ENCODE assay signal across 1 cellular context in genomic region chr2:219177594-219178376, GRCh38.
TF ChIP-seq lines count a peak whose summit lies in the region.

A gene with protein sequence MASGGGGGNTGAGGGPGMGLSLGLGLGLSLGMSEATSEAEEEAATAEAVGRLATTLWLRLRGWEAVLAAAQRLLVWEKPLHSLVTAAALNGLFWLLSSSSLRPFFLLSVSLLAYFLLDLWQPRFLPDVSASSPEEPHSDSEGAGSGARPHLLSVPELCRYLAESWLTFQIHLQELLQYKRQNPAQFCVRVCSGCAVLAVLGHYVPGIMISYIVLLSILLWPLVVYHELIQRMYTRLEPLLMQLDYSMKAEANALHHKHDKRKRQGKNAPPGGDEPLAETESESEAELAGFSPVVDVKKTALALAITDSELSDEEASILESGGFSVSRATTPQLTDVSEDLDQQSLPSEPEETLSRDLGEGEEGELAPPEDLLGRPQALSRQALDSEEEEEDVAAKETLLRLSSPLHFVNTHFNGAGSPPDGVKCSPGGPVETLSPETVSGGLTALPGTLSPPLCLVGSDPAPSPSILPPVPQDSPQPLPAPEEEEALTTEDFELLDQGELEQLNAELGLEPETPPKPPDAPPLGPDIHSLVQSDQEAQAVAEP (plus strand): TSS chr2:219178275. CDS start chr2:219178353, 78 bp downstream.

TF ChIP-seq in K562, 482 proteins besides CTCF, POLR2A, EP300 and RAD21 (continued from another document and continues in another):
- TF ChIP-seq ZNF609 (CRISPR knock-in tag; IDR thresholded peaks at IDR 0.05; ENCODE audit: borderline replicate concordance) = no peak
- no peak for TF ChIP-seq ZNF583 (CRISPR knock-in tag; IDR thresholded peaks at IDR 0.05)
- no peak for TF ChIP-seq CHD7 (IDR thresholded peaks at IDR 0.05; ENCODE audit: low read depth, low read length)
- no peak for TF ChIP-seq NFATC3 (IDR thresholded peaks at IDR 0.05)
- no peak for TF ChIP-seq ZZZ3 (IDR thresholded peaks at IDR 0.05)
- no peak for TF ChIP-seq NCOA1 (IDR thresholded peaks at IDR 0.05; ENCODE audit: low read depth)
- TF ChIP-seq ZNF263 (CRISPR knock-in tag; IDR thresholded peaks at IDR 0.05; ENCODE audit: borderline replicate concordance) = 0 out of 2 replicates have a peak, but pooled peaks have one; percentile 53
- no peak for TF ChIP-seq ZBTB5 (IDR thresholded peaks at IDR 0.05)
- TF ChIP-seq GATAD2A (IDR thresholded peaks at IDR 0.05) = no peak
- TF ChIP-seq MTF1 (CRISPR knock-in tag; IDR thresholded peaks at IDR 0.05; ENCODE audit: borderline replicate concordance) = no peak
- no peak for TF ChIP-seq TAL1 (IDR thresholded peaks at IDR 0.05)
- TF ChIP-seq STAT5B (CRISPR knock-in tag; IDR thresholded peaks at IDR 0.05) = no peak
- TF ChIP-seq ZNF668 (CRISPR knock-in tag; IDR thresholded peaks at IDR 0.05) = no peak
- no peak for TF ChIP-seq ZNF23 (CRISPR knock-in tag; IDR thresholded peaks at IDR 0.05)
- no peak for TF ChIP-seq ZNF140 (CRISPR knock-in tag; IDR thresholded peaks at IDR 0.05)
- TF ChIP-seq TRIM28 (IDR thresholded peaks at IDR 0.05) = peak; percentile 50; the same call in 1 of the 2 replicates
- TF ChIP-seq MCM2 (IDR thresholded peaks at IDR 0.05; ENCODE audit: low read depth) = no peak
- TF ChIP-seq ZNF311 (CRISPR knock-in tag; IDR thresholded peaks at IDR 0.05) = no peak
- TF ChIP-seq POLR2B (IDR thresholded peaks at IDR 0.05; ENCODE audit: low read depth, partially characterized antibody) = peak; percentile 86
- no peak for TF ChIP-seq KAT8 (IDR thresholded peaks at IDR 0.05; ENCODE audit: low read depth)
- no peak for TF ChIP-seq SMARCC2 (IDR thresholded peaks at IDR 0.05; ENCODE audit: low read depth)
- no peak for TF ChIP-seq CHD4 (IDR thresholded peaks at IDR 0.05; ENCODE audit: insufficient read depth, insufficient replicate concordance, low read depth, low read length, poor library complexity, severe bottlenecking)
- no peak for TF ChIP-seq MAFK (IDR thresholded peaks at IDR 0.05; ENCODE audit: low read length)
- TF ChIP-seq SIN3A (IDR thresholded peaks at IDR 0.05; ENCODE audit: borderline replicate concordance in 2 of 2, control insufficient read depth in 1 of 2, low read depth in 2 of 2, low read length in 2 of 2) = peak in 1 of 2 experiments; percentile 88; a peak in 2 of 4 replicates
- peak; percentile 7; the same call in 1 of the 2 replicates for TF ChIP-seq JUN (IDR thresholded peaks at IDR 0.05; ENCODE audit: borderline replicate concordance, low read depth, low read length)
- no peak for TF ChIP-seq JUN (CRISPR knock-in tag; IDR thresholded peaks at IDR 0.05; ENCODE audit: borderline replicate concordance)
- no peak for TF ChIP-seq ZNF124 (CRISPR knock-in tag; IDR thresholded peaks at IDR 0.05)
- peak; percentile 46; the same call in 1 of the 2 replicates for TF ChIP-seq CREM (IDR thresholded peaks at IDR 0.05; ENCODE audit: low read depth)
- no peak for TF ChIP-seq CREBBP (IDR thresholded peaks at IDR 0.05; ENCODE audit: low read depth, low read length)
- no peak for TF ChIP-seq ZNF217 (CRISPR knock-in tag; IDR thresholded peaks at IDR 0.05)
- peak; percentile 43; the same call in 1 of the 2 replicates for TF ChIP-seq SMARCA4 (IDR thresholded peaks at IDR 0.05)
- no peak for TF ChIP-seq EWSR1 (IDR thresholded peaks at IDR 0.05; ENCODE audit: borderline replicate concordance, low read depth, partially characterized antibody)
- TF ChIP-seq TARDBP (IDR thresholded peaks at IDR 0.05) = no peak
- TF ChIP-seq ZBED1 (IDR thresholded peaks at IDR 0.05) = no peak
- TF ChIP-seq, protein P1, sequence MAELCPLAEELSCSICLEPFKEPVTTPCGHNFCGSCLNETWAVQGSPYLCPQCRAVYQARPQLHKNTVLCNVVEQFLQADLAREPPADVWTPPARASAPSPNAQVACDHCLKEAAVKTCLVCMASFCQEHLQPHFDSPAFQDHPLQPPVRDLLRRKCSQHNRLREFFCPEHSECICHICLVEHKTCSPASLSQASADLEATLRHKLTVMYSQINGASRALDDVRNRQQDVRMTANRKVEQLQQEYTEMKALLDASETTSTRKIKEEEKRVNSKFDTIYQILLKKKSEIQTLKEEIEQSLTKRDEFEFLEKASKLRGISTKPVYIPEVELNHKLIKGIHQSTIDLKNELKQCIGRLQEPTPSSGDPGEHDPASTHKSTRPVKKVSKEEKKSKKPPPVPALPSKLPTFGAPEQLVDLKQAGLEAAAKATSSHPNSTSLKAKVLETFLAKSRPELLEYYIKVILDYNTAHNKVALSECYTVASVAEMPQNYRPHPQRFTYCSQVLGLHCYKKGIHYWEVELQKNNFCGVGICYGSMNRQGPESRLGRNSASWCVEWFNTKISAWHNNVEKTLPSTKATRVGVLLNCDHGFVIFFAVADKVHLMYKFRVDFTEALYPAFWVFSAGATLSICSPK (IDR thresholded peaks at IDR 0.05; ENCODE audit: borderline replicate concordance) = no peak
- TF ChIP-seq GTF3C2 (IDR thresholded peaks at IDR 0.05; ENCODE audit: borderline replicate concordance, extremely low read depth, insufficient read length) = no peak
